8 cellular contexts compared by ENCODE assay signal in the genomic region with DNA sequence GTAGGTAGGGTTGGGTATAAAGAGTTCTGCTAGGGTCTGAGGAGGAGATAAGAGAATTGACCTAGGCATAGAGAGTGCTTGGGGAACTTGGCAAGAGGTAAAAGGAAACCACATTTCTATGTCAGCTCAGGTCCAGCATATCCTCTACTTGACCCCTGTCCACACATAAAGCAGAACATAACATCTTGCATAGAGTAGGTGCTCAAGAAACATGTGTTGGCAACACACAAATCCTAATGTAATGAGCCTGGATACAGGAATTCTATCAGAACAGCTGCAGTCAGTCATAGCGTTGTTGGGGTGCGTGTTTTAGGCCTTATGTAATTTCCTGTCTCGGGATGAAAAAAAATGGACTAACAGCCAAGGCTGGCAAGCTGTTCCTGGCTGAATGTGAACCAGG. TPM values are rescaled to one million over a fixed set of nuclear protein-coding genes. Genes with fewer than 3 reads are reported as not detected.
DNase-seq lines count a peak whose midpoint lies in the region; ATAC-seq and TF ChIP-seq lines count a peak whose summit lies in the region.

No MANE protein-coding gene starts in this region.

- H3K4me1 ChIP-seq in CD8-positive, alpha-beta memory T cell (ENCODE audit: insufficient read depth, low read length): peaks cover 40% of the 10 kb centered on the region
- H3K4me1 ChIP-seq in naive thymus-derived CD4-positive, alpha-beta T cell (ENCODE audit: control insufficient read depth in 2 of 2, insufficient read depth in 2 of 2, low read length in 2 of 2): peaks cover 20 to 37% of the 10 kb centered on the region in 2 donors
- no peaks in the 10 kb centered on the region for H3K4me1 ChIP-seq in hepatocyte (ENCODE audit: insufficient read depth)

- H3K9me3 Mint-ChIP-seq in CD8-positive, alpha-beta memory T cell: no peaks in the 10 kb centered on the region
- no peaks in the 10 kb centered on the region for H3K9me3 Mint-ChIP-seq in IgD-negative memory B cell
- no peaks in the 10 kb centered on the region for H3K9me3 Mint-ChIP-seq in naive thymus-derived CD4-positive, alpha-beta T cell

- peaks cover 43 to 57% (median 56%) of the 10 kb centered on the region in 3 donors for H3K4me1 Mint-ChIP-seq in CD8-positive, alpha-beta memory T cell
- H3K4me1 Mint-ChIP-seq in IgD-negative memory B cell: peaks cover 18 to 26% (median 25%) of the 10 kb centered on the region in 3 donors
- H3K4me1 Mint-ChIP-seq in naive thymus-derived CD4-positive, alpha-beta T cell: peaks cover 28 to 55% (median 51%) of the 10 kb centered on the region in 7 donors

- H3K4me3 ChIP-seq in CD8-positive, alpha-beta memory T cell (ENCODE audit: low read length): peak overlapping the region; percentile 22
- no peak overlapping the region for H3K4me3 ChIP-seq in choroid plexus epithelial cell (ENCODE audit: low read depth, low read length)
- H3K4me3 ChIP-seq in naive thymus-derived CD4-positive, alpha-beta T cell (ENCODE audit: low read length): peak overlapping the region; percentile 14
- H3K4me3 ChIP-seq in WERI-Rb-1 (ENCODE audit: low read depth, low read length): no peak overlapping the region
- H3K4me3 ChIP-seq in hepatocyte: no peak overlapping the region

- ATAC-seq in naive thymus-derived CD4-positive, alpha-beta T cell: peak; percentile 66
- ATAC-seq in GM19351 (IDR thresholded peaks at IDR 0.05; ENCODE audit: unreplicated experiment): no peak
- ATAC-seq in GM18873 (IDR thresholded peaks at IDR 0.05; ENCODE audit: low FRiP score, unreplicated experiment): no peak

- DNase-seq in CD8-positive, alpha-beta memory T cell: no peak
- DNase-seq in choroid plexus epithelial cell (ENCODE audit: low read depth) (peak; percentile 83), WERI-Rb-1 (no peak), hepatocyte (ENCODE audit: low spot score) (no peak)
- no peak for DNase-seq in naive thymus-derived CD4-positive, alpha-beta T cell

- intact Hi-C loops in naive thymus-derived CD4-positive, alpha-beta T cell (cut with micrococcal nuclease): loop anchor here (1.0 to 10.0 kb wide), 6 partner anchors 8 to 1895 kb away; partner anchors contain the start of gene PLCL2 (in 1 of the 2)

- H4K20me1 ChIP-seq in hepatocyte (ENCODE audit: insufficient read depth, poor library complexity, severe bottlenecking): no peaks in the 10 kb centered on the region

- no peaks in the 10 kb centered on the region for H3K36me3 ChIP-seq in CD8-positive, alpha-beta memory T cell (ENCODE audit: insufficient read depth, low read length)
- no peaks in the 10 kb centered on the region for H3K36me3 ChIP-seq in naive thymus-derived CD4-positive, alpha-beta T cell (ENCODE audit: control insufficient read depth in 2 of 3, insufficient read depth in 3 of 3, low read length in 3 of 3)
- H3K36me3 ChIP-seq in WERI-Rb-1 (no peaks in the 10 kb centered on the region), hepatocyte (replicated peaks; ENCODE audit: insufficient read depth, low read depth) (no peaks in the 10 kb centered on the region)

- no peaks in the 10 kb centered on the region for H3K27me3 Mint-ChIP-seq in CD8-positive, alpha-beta memory T cell
- H3K27me3 Mint-ChIP-seq in IgD-negative memory B cell: no peaks in the 10 kb centered on the region
- H3K27me3 Mint-ChIP-seq in naive thymus-derived CD4-positive, alpha-beta T cell: peaks cover 0 to 11% (median 0%) of the 10 kb centered on the region in 5 donors

- H3K9me3 ChIP-seq in CD8-positive, alpha-beta memory T cell (ENCODE audit: low read length): no peaks in the 10 kb centered on the region
- H3K9me3 ChIP-seq in naive thymus-derived CD4-positive, alpha-beta T cell (ENCODE audit: control insufficient read depth in 2 of 3, low read length in 3 of 3): no peaks in the 10 kb centered on the region
- H3K9me3 ChIP-seq in WERI-Rb-1 (ENCODE audit: severe bottlenecking) (no peaks in the 10 kb centered on the region), hepatocyte (ENCODE audit: low read depth) (no peaks in the 10 kb centered on the region)

- H3K4me2 ChIP-seq in hepatocyte: no peak overlapping the region

- H2AFZ ChIP-seq in hepatocyte: no peak overlapping the region

- H3K27ac ChIP-seq in CD8-positive, alpha-beta memory T cell (ENCODE audit: low read depth, low read length): no peak overlapping the region
- peak overlapping the region; percentile 54 for H3K27ac ChIP-seq in naive thymus-derived CD4-positive, alpha-beta T cell (ENCODE audit: low read depth, low read length)
- H3K27ac ChIP-seq in WERI-Rb-1 (no peak overlapping the region), hepatocyte (no peak overlapping the region)

- peaks cover 0 to 3% (median 0%) of the 10 kb centered on the region in 3 donors for H3K36me3 Mint-ChIP-seq in CD8-positive, alpha-beta memory T cell
- H3K36me3 Mint-ChIP-seq in IgD-negative memory B cell: no peaks in the 10 kb centered on the region
- peaks cover 0 to 5% (median 4%) of the 10 kb centered on the region in 5 donors for H3K36me3 Mint-ChIP-seq in naive thymus-derived CD4-positive, alpha-beta T cell

- POLR2A ChIA-PET in CD8-positive, alpha-beta memory T cell (lab: Charles Lee): interaction anchor here (0.7 to 1.4 kb wide), 3 partner anchors 35 to 1292 kb away, joined by 3 to 8 read pairs (median 3); partner anchors contain the start of gene PLCL2
- POLR2A ChIA-PET in naive thymus-derived CD4-positive, alpha-beta T cell (lab: Charles Lee): interaction anchor here (0.6 to 2.0 kb wide), 6 partner anchors 8 to 533 kb away, joined by 3 to 8 read pairs (median 4); partner anchors contain the start of gene PLCL2

- WGBS in hepatocyte (ENCODE audit: low lambda C conversion rate, missing lambda C conversion rate): 63% methylated on average over 3 of the region's 3 CpGs

- H3K27ac Mint-ChIP-seq in CD8-positive, alpha-beta memory T cell: peak overlapping the region; percentile 43 to 92 (median 88)
- peak overlapping the region; percentile 70 to 87 (median 82) for H3K27ac Mint-ChIP-seq in IgD-negative memory B cell
- H3K27ac Mint-ChIP-seq in naive thymus-derived CD4-positive, alpha-beta T cell: peak overlapping the region in 8 of 9 donors; percentile 69 to 92 (median 84)

- CTCF ChIA-PET in CD8-positive, alpha-beta memory T cell (lab: Charles Lee): interaction anchor here (0.8 to 2.0 kb wide), 3 partner anchors 11 to 35 kb away, joined by 3 to 9 read pairs (median 4); partner anchors contain the start of gene PLCL2
- CTCF ChIA-PET in naive thymus-derived CD4-positive, alpha-beta T cell (lab: Charles Lee): interaction anchor here (0.6 to 1.0 kb wide), 2 partner anchors 21 to 1884 kb away, joined by 3 to 7 read pairs; no protein-coding TSS in a partner anchor

- H3K27me3 ChIP-seq in CD8-positive, alpha-beta memory T cell (ENCODE audit: insufficient read depth, low read length, poor library complexity, severe bottlenecking): no peaks in the 10 kb centered on the region
- no peaks in the 10 kb centered on the region for H3K27me3 ChIP-seq in naive thymus-derived CD4-positive, alpha-beta T cell (ENCODE audit: control insufficient read depth in 2 of 2, insufficient read depth in 2 of 2, low read length in 2 of 2)
- H3K27me3 ChIP-seq in WERI-Rb-1 (ENCODE audit: insufficient read depth, low read depth, severe bottlenecking) (no peaks in the 10 kb centered on the region), hepatocyte (no peaks in the 10 kb centered on the region)

- no peak for TF ChIP-seq CTCF in choroid plexus epithelial cell (conservative IDR thresholded peaks at IDR 0.05; ENCODE audit: low read depth, low read length)
- TF ChIP-seq CTCF in WERI-Rb-1 (IDR thresholded peaks at IDR 0.05; ENCODE audit: low read depth, low read length): no peak
- no peak for TF ChIP-seq CTCF in hepatocyte (IDR thresholded peaks at IDR 0.05; ENCODE audit: poor library complexity)

- H3K4me3 Mint-ChIP-seq in CD8-positive, alpha-beta memory T cell: peak overlapping the region; percentile 66 to 82 (median 76)
- H3K4me3 Mint-ChIP-seq in IgD-negative memory B cell: peak overlapping the region; percentile 62 to 85 (median 77)
- H3K4me3 Mint-ChIP-seq in naive thymus-derived CD4-positive, alpha-beta T cell: peak overlapping the region; percentile 43 to 85 (median 79)

- H3K79me2 ChIP-seq in hepatocyte: no peaks in the 10 kb centered on the region

- no peaks in the 10 kb centered on the region for H3K9me2 ChIP-seq in hepatocyte (replicated peaks; ENCODE audit: insufficient read depth)

RNA-seq across cellular contexts. Expression of gene PLCL2, which starts 35.0 kb away (rescaled TPM):
- total RNA-seq in CD8-positive, alpha-beta memory T cell: 10 to 100 TPM; 22.2 to 22.8 TPM
- polyA plus RNA-seq in CD8-positive, alpha-beta memory T cell: 94.9 TPM
- polyA plus RNA-seq in IgD-negative memory B cell: 43.4 TPM
- total RNA-seq in naive thymus-derived CD4-positive, alpha-beta T cell: 10 to 100 TPM; 48.9 to 77.0 (median 60.5) TPM
- polyA plus RNA-seq in naive thymus-derived CD4-positive, alpha-beta T cell: 10 to 100 TPM; 64.1 to 90.8 TPM
- total RNA-seq in hepatocyte: 14.2 and 15.1 TPM in 2 replicates
- polyA plus RNA-seq in hepatocyte: 3.2 and 4.9 TPM in 2 replicates

Comparison
In these comparisons a context has a peak if more than half of its experiments do, and no peak if none do; other contexts are left out.
1. H3K4me3 ChIP-seq: peak in CD8-positive, alpha-beta memory T cell (single experiment) and naive thymus-derived CD4-positive, alpha-beta T cell (single experiment); none in choroid plexus epithelial cell (single experiment), WERI-Rb-1 (single experiment) and hepatocyte (single experiment).
2. Peak in every context shown above with its lines, with median percentiles within 50 percentile points of each other: H3K27ac Mint-ChIP-seq and H3K4me3 Mint-ChIP-seq.